34 cellular contexts compared by ENCODE assay signal in the genomic region with DNA sequence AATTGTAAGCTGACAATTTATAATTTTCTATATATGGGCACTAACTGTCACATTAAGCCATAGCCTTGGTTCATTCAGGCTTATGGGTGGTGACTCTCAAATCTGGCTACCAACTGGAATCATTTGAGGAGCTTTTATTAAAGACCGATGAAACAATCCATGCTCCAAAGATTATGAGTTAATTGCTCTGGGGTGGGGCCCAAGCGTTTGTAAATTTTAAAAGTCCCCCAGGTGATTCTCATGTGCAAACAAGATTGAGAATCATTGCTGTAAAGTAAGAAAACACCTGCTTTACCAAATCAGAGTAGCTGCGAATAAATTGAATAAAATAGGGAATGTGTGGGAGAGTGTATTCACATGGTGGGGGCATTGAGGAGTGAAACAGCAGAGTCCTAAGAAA.
"Had no signal": no experiment of that assay in that cellular context is flagged by ENCODE, and none has a peak within 500 bp of the region (broad histone marks: within the 10 kb centered on the region; RNA-seq: fewer than 3 reads in every experiment).

No MANE protein-coding gene starts in this region.

- DNase-seq: activated effector memory CD4-positive, alpha-beta T cell treated with anti-CD3 and anti-CD28 coated beads, Interleukin-2, amount 50 U/mL, for 16 hours; activated effector memory CD4-positive, alpha-beta T cell treated with Interleukin-2 at 50 U/mL for 16 hours; activated gamma-delta T cell; activated gamma-delta T cell treated with Interleukin-2 at 50 U/mL for 16 hours; activated naive CD4-positive, alpha-beta T cell; activated naive CD4-positive, alpha-beta T cell treated with anti-CD3 and anti-CD28 coated beads for 36 hours; activated naive CD4-positive, alpha-beta T cell treated with anti-CD3 and anti-CD28 coated beads, Interleukin-2, amount 10 ng/mL, durations not matched to agents 7 days and 5 days; activated naive CD4-positive, alpha-beta T cell treated with anti-CD3 and anti-CD28 coated beads, Interleukin-2, amount 50 U/mL, for 16 hours; activated naive CD4-positive, alpha-beta T cell treated with Interleukin-2 at 50 U/mL for 16 hours; activated naive CD8-positive, alpha-beta T cell treated with anti-CD3 and anti-CD28 coated beads for 36 hours; activated naive CD8-positive, alpha-beta T cell treated with anti-CD3 and anti-CD28 coated beads, Interleukin-2, amount 10 ng/mL, durations not matched to agents 7 days and 5 days; activated naive CD8-positive, alpha-beta T cell treated with anti-CD3 and anti-CD28 coated beads, Interleukin-2, amount 50 U/mL, for 24 hours; activated T-cell treated with anti-CD3 and anti-CD28 coated beads, Interleukin-2, amount 50 U/mL, for 1 hour; activated T-cell treated with anti-CD3 and anti-CD28 coated beads, Interleukin-2, amount 50 U/mL, for 24 hours; activated T-cell treated with anti-CD3 and anti-CD28 coated beads, Interleukin-2, amount 50 U/mL, for 4 hours; activated T-cell treated with anti-CD3 and anti-CD28 coated beads, Interleukin-2, amount 50 U/mL, for 48 hours; activated T-cell treated with anti-CD3 and anti-CD28 coated beads, Interleukin-2, amount 50 U/mL, for 72 hours; adrenal gland; amniotic stem cell; amygdala; anterior cingulate cortex; aorta; body of pancreas; brain microvascular endothelial cell; caudate nucleus; central memory CD4-positive, alpha-beta T cell; cerebellar nuclear complex had no signal

- H3K27me3 ChIP-seq: adrenal gland, ascending aorta, body of pancreas, brain microvascular endothelial cell, breast epithelium, cardiac muscle cell had no signal

- H3K9me3 ChIP-seq: adrenal gland, ascending aorta, body of pancreas, breast epithelium had no signal

- H3K4me3 ChIP-seq: adrenal gland, ascending aorta, body of pancreas, breast epithelium, cardiac muscle cell had no signal

- H3K27ac ChIP-seq: adrenal gland, ascending aorta, body of pancreas, brain microvascular endothelial cell, breast epithelium, cardiac muscle cell had no signal

- H3K36me3 ChIP-seq: adrenal gland, ascending aorta, brain microvascular endothelial cell, breast epithelium, cardiac muscle cell had no signal

- H3K4me1 ChIP-seq: adrenal gland, ascending aorta, body of pancreas, breast epithelium had no signal

- FAIRE-seq: astrocyte, bronchial epithelial cell had no signal

- ATAC-seq: activated naive CD4-positive, alpha-beta T cell treated with anti-CD3 and anti-CD28 coated beads, Interleukin-2, amount 50 U/mL, for 72 hours; activated naive CD8-positive, alpha-beta T cell treated with anti-CD3 and anti-CD28 coated beads, Interleukin-2, amount 50 U/mL, for 24 hours; activated T-cell treated with anti-CD3 and anti-CD28 coated beads, Interleukin-2, amount 50 U/mL, for 4 hours; activated T-cell treated with anti-CD3 and anti-CD28 coated beads, Interleukin-2, amount 50 U/mL, for 72 hours; activated T-helper 17 cell treated with anti-CD3 and anti-CD28 coated beads, Interleukin-2, amount 50 U/mL, for 72 hours; body of pancreas had no signal
